ENCODE assay signal across 17 cellular contexts in genomic region chr1:221832617-221833016, GRCh38.
A peak's percentile ranks its signal among the peaks of the same experiment; 100 is the strongest.
DNase-seq lines count a peak whose midpoint lies in the region; ATAC-seq and TF ChIP-seq lines count a peak whose summit lies in the region.
"Had no signal": no experiment of that assay in that cellular context is flagged by ENCODE, and none has a peak within 500 bp of the region (broad histone marks: within the 10 kb centered on the region; RNA-seq: fewer than 3 reads in every experiment).

No MANE protein-coding gene starts in this region.

- in situ Hi-C loops in GM13976 (cut with MboI; ENCODE audit: low sequenced_read_pairs, unreplicated experiment) = no loop called here

- DNase-seq in LNCaP clone FGC (ENCODE audit: low read depth) = peak; percentile 33
- DNase-seq in NCI-H69 (lab: John Stamatoyannopoulos, UW) = peak; percentile 66
- no peak for DNase-seq in esophagus squamous epithelium (lab: John Stamatoyannopoulos, UW)
- peak; percentile 78 for DNase-seq in prostate gland (ENCODE audit: low spot score)
- DNase-seq in NCI-H187 (lab: John Stamatoyannopoulos, UW) = no peak
- DNase-seq in GM13976 (ENCODE audit: low spot score) = no peak
- DNase-seq: activated CD4-positive, alpha-beta memory T cell treated with anti-CD3 and anti-CD28 coated beads for 36 hours; activated T-cell treated with anti-CD3 and anti-CD28 coated beads, Interleukin-2, amount 50 U/mL, for 48 hours; brain microvascular endothelial cell; GOT3; NK-92 treated with Interleukin-12 subunit alpha and Interleukin-12 subunit beta, amount 100 ng/mL, for 24 hours; occipital lobe; RPMI8226; T-helper 1 cell had no signal

- no peak for TF ChIP-seq CTCF in LNCaP clone FGC (IDR thresholded peaks at IDR 0.05; ENCODE audit: control insufficient read depth, extremely low read depth, insufficient read depth)
- no peak for TF ChIP-seq CTCF in esophagus squamous epithelium (IDR thresholded peaks at IDR 0.05)
- TF ChIP-seq CTCF in prostate gland (IDR thresholded peaks at IDR 0.05) = no peak
- TF ChIP-seq CTCF in GM13976 (IDR thresholded peaks at IDR 0.05; ENCODE audit: borderline replicate concordance, control extremely low read depth, extremely low read depth, insufficient read depth, missing control alignments) = no peak

- H3K27me3 ChIP-seq in esophagus squamous epithelium = no peaks in the 10 kb centered on the region
- no peaks in the 10 kb centered on the region for H3K27me3 ChIP-seq in prostate gland (replicated peaks; ENCODE audit: insufficient read depth)
- H3K27me3 ChIP-seq: BLaER1, brain microvascular endothelial cell had no signal

- intact Hi-C loops in esophagus squamous epithelium (cut with DNase I) = no loop called here
- intact Hi-C loops in prostate gland (cut with DNase I) = no loop called here

- H3K9me3 ChIP-seq in esophagus squamous epithelium (no peaks in the 10 kb centered on the region), prostate gland (no peaks in the 10 kb centered on the region)
- H3K9me3 ChIP-seq: thoracic aorta had no signal

- H3K4me3 ChIP-seq in LNCaP clone FGC (ENCODE audit: low read depth, low read length) = no peak overlapping the region
- H3K4me3 ChIP-seq in esophagus squamous epithelium = no peak overlapping the region
- H3K4me3 ChIP-seq in prostate gland = no peak overlapping the region
- H3K4me3 ChIP-seq: BLaER1, thoracic aorta had no signal

- H3K27ac ChIP-seq in esophagus squamous epithelium (peak overlapping the region in 3 of 4 donors; percentile 51 to 55 (median 52)), prostate gland (no peak overlapping the region)
- H3K27ac ChIP-seq: BLaER1, brain microvascular endothelial cell, thoracic aorta had no signal

- H3K4me1 ChIP-seq in esophagus squamous epithelium = peaks cover 0 to 52% (median 29%) of the 10 kb centered on the region in 3 donors
- no peaks in the 10 kb centered on the region for H3K4me1 ChIP-seq in prostate gland (replicated peaks)

- TF ChIP-seq POLR2A in esophagus squamous epithelium (IDR thresholded peaks at IDR 0.05) = no peak
- no peak for TF ChIP-seq POLR2A in prostate gland (IDR thresholded peaks at IDR 0.05)

- 19 to 34% methylated on average over 2 of the region's 2 CpGs for WGBS in esophagus squamous epithelium, 2 donors
- 33% methylated on average over 2 of the region's 2 CpGs for WGBS in prostate gland

- ATAC-seq in GM18520 (IDR thresholded peaks at IDR 0.05; ENCODE audit: unreplicated experiment) = no peak

- H3K36me3 ChIP-seq in esophagus squamous epithelium (no peaks in the 10 kb centered on the region), prostate gland (no peaks in the 10 kb centered on the region)
- H3K36me3 ChIP-seq: BLaER1, brain microvascular endothelial cell, thoracic aorta had no signal

Comparison
In these comparisons a context has a peak if more than half of its experiments do, and no peak if none do; other contexts are left out.
1. DNase-seq: peak in LNCaP clone FGC (single experiment), NCI-H69 (single experiment) and prostate gland (single experiment); none in esophagus squamous epithelium (single experiment), NCI-H187 (0 of 2) and GM13976 (single experiment).
2. H3K27ac ChIP-seq: peak in esophagus squamous epithelium (3 of 4); none in prostate gland (0 of 2).